Comparison of ENCODE assay signal across 1 cellular context in the genomic region with DNA sequence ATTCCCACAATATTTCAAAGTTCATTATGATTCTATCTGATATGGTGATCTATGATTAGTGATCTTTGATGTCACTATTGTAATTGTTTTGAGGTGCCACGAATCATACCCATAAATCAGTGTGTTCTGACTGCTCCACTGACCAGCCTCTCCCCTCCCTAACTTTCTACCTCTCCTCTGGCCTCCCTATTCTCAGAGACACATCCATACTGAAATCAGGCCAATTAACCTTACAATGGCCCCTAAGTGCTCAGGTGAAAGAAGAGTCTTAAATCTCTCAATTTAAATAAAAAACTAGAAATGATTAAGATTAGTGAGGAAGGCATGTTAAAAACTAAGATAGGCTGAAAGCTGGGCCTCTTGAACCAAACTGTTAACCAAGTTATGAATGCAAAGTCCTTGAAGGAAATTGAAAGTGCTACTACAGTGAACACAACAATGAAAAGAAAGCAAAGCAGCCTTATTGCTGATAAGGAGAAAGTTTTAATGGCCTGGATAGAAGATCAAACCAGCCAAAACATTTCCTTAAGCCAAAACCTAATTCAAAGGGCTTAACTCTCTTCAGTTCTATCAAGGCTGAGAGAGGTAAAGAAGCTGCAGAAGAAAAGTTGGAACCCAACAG.
TF ChIP-seq lines count a peak whose summit lies in the region.

No MANE protein-coding gene starts in this region.

TF ChIP-seq in H1, 55 proteins besides CTCF, POLR2A, EP300 and RAD21:
- TF ChIP-seq NANOG (IDR thresholded peaks at IDR 0.05; ENCODE audit: insufficient read depth, low read depth, low read length, poor library complexity, severe bottlenecking) = peak; percentile 15
- no peak for TF ChIP-seq SIX5 (IDR thresholded peaks at IDR 0.05; ENCODE audit: low read depth, low read length)
- no peak for TF ChIP-seq ZNF274 (IDR thresholded peaks at IDR 0.05; ENCODE audit: borderline replicate concordance, extremely low read depth, low read length)
- TF ChIP-seq CHD2 (IDR thresholded peaks at IDR 0.05; ENCODE audit: low read length) = no peak
